14 cellular contexts compared by ENCODE assay signal in genomic region chr9:89868100-89868499, GRCh38.
A peak's percentile ranks its signal among the peaks of the same experiment; 100 is the strongest.
DNase-seq lines count a peak whose midpoint lies in the region; ATAC-seq and TF ChIP-seq lines count a peak whose summit lies in the region.
"Had no signal": no experiment of that assay in that cellular context is flagged by ENCODE, and none has a peak within 500 bp of the region (broad histone marks: within the 10 kb centered on the region; RNA-seq: fewer than 3 reads in every experiment).

No MANE protein-coding gene starts in this region.

- TF ChIP-seq CTCF in Peyer's patch (IDR thresholded peaks at IDR 0.05), result no peak
- TF ChIP-seq CTCF in glutamatergic neuron (IDR thresholded peaks at IDR 0.05; ENCODE audit: partially characterized antibody, unreplicated experiment), result no peak
- no peak for TF ChIP-seq CTCF in hepatocyte (IDR thresholded peaks at IDR 0.05; ENCODE audit: poor library complexity)

- peak overlapping the region; percentile 1 for H3K27ac Mint-ChIP-seq in activated naive CD8-positive, alpha-beta T cell treated with anti-CD3 and anti-CD28 coated beads, Interleukin-2, amount 10 ng/mL, durations not matched to agents 7 days and 5 days
- no peak overlapping the region for H3K27ac Mint-ChIP-seq in activated naive CD8-positive, alpha-beta T cell treated with anti-CD3 and anti-CD28 coated beads for 36 hours
- H3K27ac Mint-ChIP-seq in glutamatergic neuron (ENCODE audit: unreplicated experiment), result no peak overlapping the region
- H3K27ac Mint-ChIP-seq: CD8-positive, alpha-beta T cell; GM23338 had no signal

- no peaks in the 10 kb centered on the region for H3K9me2 ChIP-seq in hepatocyte (replicated peaks; ENCODE audit: insufficient read depth)

- no peaks in the 10 kb centered on the region for H3K36me3 Mint-ChIP-seq in activated naive CD8-positive, alpha-beta T cell treated with anti-CD3 and anti-CD28 coated beads, Interleukin-2, amount 10 ng/mL, durations not matched to agents 7 days and 5 days
- no peaks in the 10 kb centered on the region for H3K36me3 Mint-ChIP-seq in activated naive CD8-positive, alpha-beta T cell treated with anti-CD3 and anti-CD28 coated beads for 36 hours
- no peaks in the 10 kb centered on the region for H3K36me3 Mint-ChIP-seq in glutamatergic neuron (ENCODE audit: unreplicated experiment)
- H3K36me3 Mint-ChIP-seq: CD8-positive, alpha-beta T cell had no signal

- H3K36me3 ChIP-seq in Peyer's patch (no peaks in the 10 kb centered on the region), hepatocyte (replicated peaks; ENCODE audit: insufficient read depth, low read depth) (no peaks in the 10 kb centered on the region)
- H3K36me3 ChIP-seq: BLaER1 had no signal

- H3K4me3 Mint-ChIP-seq in activated naive CD8-positive, alpha-beta T cell treated with anti-CD3 and anti-CD28 coated beads, Interleukin-2, amount 10 ng/mL, durations not matched to agents 7 days and 5 days, result no peak overlapping the region
- H3K4me3 Mint-ChIP-seq in activated naive CD8-positive, alpha-beta T cell treated with anti-CD3 and anti-CD28 coated beads for 36 hours, result no peak overlapping the region
- H3K4me3 Mint-ChIP-seq in glutamatergic neuron (ENCODE audit: unreplicated experiment), result no peak overlapping the region
- H3K4me3 Mint-ChIP-seq: CD8-positive, alpha-beta T cell; GM23338 had no signal

- no peaks in the 10 kb centered on the region for H3K9me3 ChIP-seq in Peyer's patch
- no peaks in the 10 kb centered on the region for H3K9me3 ChIP-seq in hepatocyte (ENCODE audit: low read depth)
- H3K9me3 ChIP-seq: BLaER1 had no signal

- no peaks in the 10 kb centered on the region for H3K9me3 Mint-ChIP-seq in activated naive CD8-positive, alpha-beta T cell treated with anti-CD3 and anti-CD28 coated beads, Interleukin-2, amount 10 ng/mL, durations not matched to agents 7 days and 5 days
- H3K9me3 Mint-ChIP-seq in activated naive CD8-positive, alpha-beta T cell treated with anti-CD3 and anti-CD28 coated beads for 36 hours, result no peaks in the 10 kb centered on the region
- H3K9me3 Mint-ChIP-seq in glutamatergic neuron (ENCODE audit: unreplicated experiment), result peaks cover 2% of the 10 kb centered on the region
- H3K9me3 Mint-ChIP-seq: CD8-positive, alpha-beta T cell; GM23338 had no signal

- H3K4me1 ChIP-seq in Peyer's patch (peaks cover 0 to 5% (median 0%) of the 10 kb centered on the region in 4 donors), hepatocyte (ENCODE audit: insufficient read depth) (no peaks in the 10 kb centered on the region)

- H2AFZ ChIP-seq in hepatocyte, result no peak overlapping the region
- H2AFZ ChIP-seq: GM23338 had no signal

- no peaks in the 10 kb centered on the region for H4K20me1 ChIP-seq in hepatocyte (ENCODE audit: insufficient read depth, poor library complexity, severe bottlenecking)
- H4K20me1 ChIP-seq: BLaER1 had no signal

- no peak overlapping the region for H3K4me2 ChIP-seq in hepatocyte
- H3K4me2 ChIP-seq: GM23338 had no signal

- H3K4me3 ChIP-seq in Peyer's patch (no peak overlapping the region), hepatocyte (no peak overlapping the region)
- H3K4me3 ChIP-seq: BLaER1, GM23338 had no signal

- no peak overlapping the region for H3K27ac ChIP-seq in Peyer's patch
- no peak overlapping the region for H3K27ac ChIP-seq in hepatocyte
- H3K27ac ChIP-seq: BLaER1 had no signal

- no peak for DNase-seq in activated naive CD8-positive, alpha-beta T cell treated with anti-CD3 and anti-CD28 coated beads, Interleukin-2, amount 10 ng/mL, durations not matched to agents 7 days and 5 days
- DNase-seq in activated naive CD8-positive, alpha-beta T cell treated with anti-CD3 and anti-CD28 coated beads for 36 hours, result no peak
- peak in 2 of 3 donors; percentile 7 to 10 for DNase-seq in Peyer's patch
- peak; percentile 2 for DNase-seq in glutamatergic neuron
- DNase-seq in NCI-H187 treated with DMSO at 0.1 percent for 48 hours (lab: John Stamatoyannopoulos, UW), result no peak
- DNase-seq in hepatocyte (ENCODE audit: low spot score), result no peak
- DNase-seq: 8988T; Calu3; CD8-positive, alpha-beta T cell; HCEC 1CT; IMR-90 had no signal

- H3K79me2 ChIP-seq in hepatocyte, result no peaks in the 10 kb centered on the region

- WGBS in hepatocyte (ENCODE audit: low lambda C conversion rate, missing lambda C conversion rate), result 96% methylated on average over 4 of the region's 4 CpGs

- peaks cover 5% of the 10 kb centered on the region for H3K27me3 Mint-ChIP-seq in activated naive CD8-positive, alpha-beta T cell treated with anti-CD3 and anti-CD28 coated beads, Interleukin-2, amount 10 ng/mL, durations not matched to agents 7 days and 5 days
- H3K27me3 Mint-ChIP-seq in activated naive CD8-positive, alpha-beta T cell treated with anti-CD3 and anti-CD28 coated beads for 36 hours, result no peaks in the 10 kb centered on the region
- H3K27me3 Mint-ChIP-seq in glutamatergic neuron (ENCODE audit: unreplicated experiment), result peaks cover 3% of the 10 kb centered on the region

- TF ChIP-seq POLR2A in Peyer's patch (IDR thresholded peaks at IDR 0.05), result no peak

- peaks cover 4% of the 10 kb centered on the region for H3K4me1 Mint-ChIP-seq in activated naive CD8-positive, alpha-beta T cell treated with anti-CD3 and anti-CD28 coated beads, Interleukin-2, amount 10 ng/mL, durations not matched to agents 7 days and 5 days
- H3K4me1 Mint-ChIP-seq in activated naive CD8-positive, alpha-beta T cell treated with anti-CD3 and anti-CD28 coated beads for 36 hours, result no peaks in the 10 kb centered on the region
- H3K4me1 Mint-ChIP-seq in glutamatergic neuron (ENCODE audit: low read depth, unreplicated experiment), result peaks cover 3% of the 10 kb centered on the region
- H3K4me1 Mint-ChIP-seq: GM23338 had no signal

- H3K27me3 ChIP-seq in Peyer's patch (no peaks in the 10 kb centered on the region), hepatocyte (no peaks in the 10 kb centered on the region)
- H3K27me3 ChIP-seq: BLaER1 had no signal

- POLR2A ChIA-PET in activated naive CD8-positive, alpha-beta T cell treated with anti-CD3 and anti-CD28 coated beads, Interleukin-2, amount 10 ng/mL, durations not matched to agents 7 days and 5 days (lab: Charles Lee), result no interaction called here

- ATAC-seq in activated naive CD8-positive, alpha-beta T cell treated with anti-CD3 and anti-CD28 coated beads, Interleukin-2, amount 10 ng/mL, durations not matched to agents 7 days and 5 days (ENCODE audit: low read depth), result no peak
- no peak for ATAC-seq in GM18867 (IDR thresholded peaks at IDR 0.05; ENCODE audit: unreplicated experiment)
- ATAC-seq: CD8-positive, alpha-beta T cell; GM23338 had no signal

Comparison
In these comparisons a context has a peak if more than half of its experiments do, and no peak if none do; other contexts are left out.
1. DNase-seq: peak in Peyer's patch (2 of 3) and glutamatergic neuron (single experiment); none in activated naive CD8-positive, alpha-beta T cell treated with anti-CD3 and anti-CD28 coated beads, Interleukin-2, amount 10 ng/mL, durations not matched to agents 7 days and 5 days (single experiment), activated naive CD8-positive, alpha-beta T cell treated with anti-CD3 and anti-CD28 coated beads for 36 hours (single experiment), NCI-H187 treated with DMSO at 0.1 percent for 48 hours (single experiment) and hepatocyte (single experiment).